ENCODE assay signal across 8 cellular contexts in genomic region chr7:128404826-128405344, GRCh38. TPM values are rescaled to one million over a fixed set of nuclear protein-coding genes. Genes with fewer than 3 reads are reported as not detected.
A peak's percentile ranks its signal among the peaks of the same experiment; 100 is the strongest.
DNase-seq lines count a peak whose midpoint lies in the region; ATAC-seq, FAIRE-seq and TF ChIP-seq lines count a peak whose summit lies in the region.

No MANE protein-coding gene starts in this region.

- peak overlapping the region; percentile 100 for H3K4me2 ChIP-seq in BLaER1
- peak overlapping the region; percentile 89 for H3K4me2 ChIP-seq in astrocyte (ENCODE audit: low read length)

- intact Hi-C loops in upper lobe of right lung (cut with DNase I) = no loop called here

- peaks cover 53% of the 10 kb centered on the region for H4K20me1 ChIP-seq in BLaER1
- peaks cover 61% of the 10 kb centered on the region for H4K20me1 ChIP-seq in astrocyte (ENCODE audit: insufficient read depth, low read length)

- H3K9me3 Mint-ChIP-seq in astrocyte (ENCODE audit: unreplicated experiment) = no peaks in the 10 kb centered on the region

- H3K9me3 ChIP-seq in BLaER1 (no peaks in the 10 kb centered on the region), HUES64 (ENCODE audit: insufficient read depth, low read depth, low read length) (no peaks in the 10 kb centered on the region), astrocyte (ENCODE audit: insufficient read depth, low read depth, low read length) (no peaks in the 10 kb centered on the region), upper lobe of right lung (no peaks in the 10 kb centered on the region)

- peaks cover 7% of the 10 kb centered on the region for H3K4me1 Mint-ChIP-seq in astrocyte (ENCODE audit: low read depth, unreplicated experiment)

- H3K27ac Mint-ChIP-seq in astrocyte (ENCODE audit: unreplicated experiment) = peak overlapping the region; percentile 34

- H3K4me1 ChIP-seq in BLaER1 (peaks cover 62% of the 10 kb centered on the region), HUES64 (ENCODE audit: insufficient read depth, low read length) (peaks cover 33% of the 10 kb centered on the region; the same call in 1 of the 2 replicates), astrocyte (ENCODE audit: insufficient read depth, low read length) (peaks cover 25% of the 10 kb centered on the region), upper lobe of right lung (peaks cover 45% of the 10 kb centered on the region)

- H3K27ac ChIP-seq in BLaER1 (peak overlapping the region; percentile 97), HUES64 (ENCODE audit: low read depth, low read length) (no peak overlapping the region), astrocyte (ENCODE audit: low read depth, low read length) (no peak overlapping the region), upper lobe of right lung (peak overlapping the region; percentile 68)

- DNase-seq in astrocyte (ENCODE audit: low read depth) (no peak), lung microvascular endothelial cell (ENCODE audit: low read depth in 2 of 2) (peak; percentile 23 to 31), upper lobe of right lung (no peak)

- ATAC-seq in upper lobe of right lung = no peak
- ATAC-seq in GM21423 (IDR thresholded peaks at IDR 0.05; ENCODE audit: unreplicated experiment) = no peak
- no peak for ATAC-seq in HG02588 (IDR thresholded peaks at IDR 0.05; ENCODE audit: unreplicated experiment)
- no peak for ATAC-seq in HG02798 (IDR thresholded peaks at IDR 0.05; ENCODE audit: poor library complexity, unreplicated experiment)

- H3K27me3 Mint-ChIP-seq in astrocyte (ENCODE audit: low read depth, unreplicated experiment) = peaks cover 39% of the 10 kb centered on the region

- H3K9ac ChIP-seq in BLaER1 = peak overlapping the region; percentile 98
- peak overlapping the region; percentile 73 for H3K9ac ChIP-seq in HUES64 (ENCODE audit: low read depth, low read length)
- peak overlapping the region; percentile 81 for H3K9ac ChIP-seq in astrocyte (ENCODE audit: low read length)

- H3K36me3 ChIP-seq in BLaER1 = peaks cover 40% of the 10 kb centered on the region
- peaks cover 1% of the 10 kb centered on the region; the same call in 1 of the 2 replicates for H3K36me3 ChIP-seq in HUES64 (ENCODE audit: insufficient read depth, low read length)
- H3K36me3 ChIP-seq in astrocyte (ENCODE audit: insufficient read depth, low read length) = peaks cover 5% of the 10 kb centered on the region
- H3K36me3 ChIP-seq in upper lobe of right lung = peaks cover 17% of the 10 kb centered on the region

- H3K79me2 ChIP-seq in astrocyte (ENCODE audit: insufficient read depth, low read length) = peaks cover 27% of the 10 kb centered on the region

- TF ChIP-seq CTCF in astrocyte (IDR thresholded peaks at IDR 0.05; ENCODE audit: insufficient read depth, low read depth, low read length) = no peak
- no peak for TF ChIP-seq CTCF in upper lobe of right lung (IDR thresholded peaks at IDR 0.05)

- peak overlapping the region; percentile 84 for H3K4me3 Mint-ChIP-seq in astrocyte (ENCODE audit: unreplicated experiment)

- H3K4me3 ChIP-seq in BLaER1 (peak overlapping the region; percentile 98), HUES64 (ENCODE audit: low read length) (peak overlapping the region; percentile 67), astrocyte (ENCODE audit: insufficient read depth, low read depth, low read length) (peak overlapping the region; percentile 73), upper lobe of right lung (peak overlapping the region; percentile 81)

- H3K36me3 Mint-ChIP-seq in astrocyte (ENCODE audit: low read depth, unreplicated experiment) = peaks cover 3% of the 10 kb centered on the region

- 57% methylated on average over 9 of the region's 9 CpGs for WGBS in HUES64

- no peaks in the 10 kb centered on the region for H3K27me3 ChIP-seq in BLaER1
- peaks cover 60% of the 10 kb centered on the region for H3K27me3 ChIP-seq in HUES64 (ENCODE audit: insufficient read depth, low read length)
- H3K27me3 ChIP-seq in astrocyte (ENCODE audit: insufficient read depth, low read length) = no peaks in the 10 kb centered on the region
- H3K27me3 ChIP-seq in upper lobe of right lung = no peaks in the 10 kb centered on the region

- H2AFZ ChIP-seq in astrocyte (ENCODE audit: low read depth, low read length) = peak overlapping the region; percentile 88

- FAIRE-seq in astrocyte (lab: Jason Lieb, UNC) = no peak

RNA-seq across cellular contexts. Expression of gene IMPDH1, which starts 4.9 kb away (rescaled TPM):
- polyA plus RNA-seq in HUES64 (2013, experiment 1 of 2) = 26.2 TPM
- 27.6 TPM for polyA plus RNA-seq in HUES64 (2013, experiment 2 of 2)
- total RNA-seq in astrocyte (43.9 and 44.7 TPM in 2 replicates), lung microvascular endothelial cell (32.7 and 42.5 TPM in 2 replicates), upper lobe of right lung (59.8 TPM)

RNA-seq across cellular contexts. Expression of gene PRRT4, which starts 43.4 kb away (rescaled TPM):
- 0.90 TPM for polyA plus RNA-seq in HUES64 (2013, experiment 1 of 2)
- polyA plus RNA-seq in HUES64 (2013, experiment 2 of 2) = 1.3 TPM
- total RNA-seq in astrocyte = 0.62 and 0.93 TPM in 2 replicates
- not detected in 2 replicates for total RNA-seq in lung microvascular endothelial cell
- 0.26 TPM for total RNA-seq in upper lobe of right lung

RNA-seq across cellular contexts. Expression of gene HILPDA, which starts 50.8 kb away (rescaled TPM):
- polyA plus RNA-seq in HUES64 (2013, experiment 1 of 2) = 33.1 TPM
- polyA plus RNA-seq in HUES64 (2013, experiment 2 of 2) = 32.6 TPM
- total RNA-seq in astrocyte = 12.4 TPM in 2 replicates
- total RNA-seq in lung microvascular endothelial cell = 6.8 and 8.9 TPM in 2 replicates
- total RNA-seq in upper lobe of right lung = 8.9 TPM

Comparison
In these comparisons a context has a peak if more than half of its experiments do, and no peak if none do; other contexts are left out.
1. H3K27ac ChIP-seq: peak in BLaER1 (single experiment) and upper lobe of right lung (single experiment); none in HUES64 (single experiment) and astrocyte (single experiment).
2. DNase-seq: peak in lung microvascular endothelial cell (2 of 2); none in astrocyte (single experiment) and upper lobe of right lung (single experiment).
3. Peak in every context shown above with its lines, with median percentiles within 50 percentile points of each other: H3K4me3 ChIP-seq and H3K9ac ChIP-seq.